Comparison of ENCODE assay signal across 8 cellular contexts in the genomic region with DNA sequence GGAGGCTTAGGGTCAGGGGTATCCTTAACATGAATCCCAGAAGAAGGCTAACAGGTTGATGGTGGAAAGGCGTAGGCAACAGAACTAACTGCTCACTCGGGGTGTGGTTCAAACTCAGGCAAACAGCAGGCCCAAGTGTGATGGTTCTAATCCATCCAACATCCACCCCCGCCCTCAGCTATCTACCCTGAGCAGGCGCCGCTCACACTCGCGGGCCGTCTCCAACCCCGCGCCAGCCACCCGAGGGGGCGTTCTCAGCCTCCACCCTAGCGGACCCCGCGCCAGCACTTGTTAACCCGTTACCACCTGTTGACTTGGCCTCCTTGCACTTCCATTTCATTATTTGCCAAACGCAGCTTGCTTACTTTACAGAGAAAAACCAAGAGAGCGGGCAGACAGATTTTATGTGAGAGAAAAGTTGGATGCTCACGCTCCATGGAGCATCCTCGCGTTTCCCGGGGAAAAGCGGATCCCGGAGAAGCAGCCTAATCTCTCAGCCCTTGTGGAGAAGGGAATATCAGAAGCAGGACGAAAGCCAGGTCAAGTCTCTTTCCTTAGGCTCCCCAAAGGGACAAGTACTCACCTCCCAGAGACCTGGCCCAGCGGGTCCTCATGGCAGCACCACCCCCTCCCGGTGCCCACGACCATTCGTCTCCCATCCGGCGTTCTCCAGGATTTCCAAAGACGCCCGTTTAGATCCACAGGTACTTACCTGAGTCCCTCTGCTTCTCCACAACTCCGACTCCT. TPM values are rescaled to one million over a fixed set of nuclear protein-coding genes. Genes with fewer than 3 reads are reported as not detected.
DNase-seq lines count a peak whose midpoint lies in the region; ATAC-seq, FAIRE-seq and TF ChIP-seq lines count a peak whose summit lies in the region.

No MANE protein-coding gene starts in this region.

- FAIRE-seq in GM12892 (lab: Jason Lieb, UNC), result no peak

- ATAC-seq in SK-N-SH treated with all-trans-retinoic acid at 6 μM for 48 hours (peak; percentile 4), GM18861 (IDR thresholded peaks at IDR 0.05; ENCODE audit: unreplicated experiment) (no peak)

- DNase-seq in GM13977 (ENCODE audit: low spot score) (peak; percentile 15), fibroblast of mammary gland (ENCODE audit: low read depth) (no peak), nucleus accumbens (lab: John Stamatoyannopoulos, UW) (peak in 45 of 56 donors; percentile 8 to 62 (median 34)), RKO (ENCODE audit: low spot score) (no peak), foreskin melanocyte (no peak), GM12892 (ENCODE audit: insufficient read length) (no peak)

- TF ChIP-seq CTCF in GM13977 (IDR thresholded peaks at IDR 0.05; ENCODE audit: extremely low read depth, insufficient read depth, missing control alignments), result no peak
- TF ChIP-seq CTCF in fibroblast of mammary gland (conservative IDR thresholded peaks at IDR 0.05; ENCODE audit: control insufficient read depth, insufficient read depth, low read depth, low read length), result no peak

- in situ Hi-C loops in GM13977 (cut with MboI; ENCODE audit: low pct_unique_long_range_greater_than_20kb, low sequenced_read_pairs, unreplicated experiment), result no loop called here

- peak overlapping the region; percentile 34 for H3K4me3 ChIP-seq in fibroblast of mammary gland (ENCODE audit: control insufficient read depth, low read depth, low read length)

- no peak for TF ChIP-seq POLR2A in GM12892 (IDR thresholded peaks at IDR 0.05; ENCODE audit: low read depth, low read length)

TF ChIP-seq in SK-N-SH treated with all-trans-retinoic acid at 6 μM for 48 hours, 23 proteins besides CTCF, POLR2A, EP300 and RAD21:
- TF ChIP-seq ISL1 (CRISPR knock-in tag; IDR thresholded peaks at IDR 0.05) (no peak), ARNTL (CRISPR knock-in tag; IDR thresholded peaks at IDR 0.05; ENCODE audit: borderline replicate concordance, low read depth) (no peak), ZFP3 (CRISPR knock-in tag; IDR thresholded peaks at IDR 0.05) (no peak), OSR1 (CRISPR knock-in tag; IDR thresholded peaks at IDR 0.05) (no peak), ZFP30 (CRISPR knock-in tag; IDR thresholded peaks at IDR 0.05) (no peak), ZNF8 (CRISPR knock-in tag; IDR thresholded peaks at IDR 0.05) (no peak), ESRRG (CRISPR knock-in tag; IDR thresholded peaks at IDR 0.05) (no peak), ZNF565 (CRISPR knock-in tag; conservative IDR thresholded peaks at IDR 0.05; ENCODE audit: low read depth) (no peak), RARB (CRISPR knock-in tag; IDR thresholded peaks at IDR 0.05) (no peak), ZC3H10 (CRISPR knock-in tag; IDR thresholded peaks at IDR 0.05) (no peak), TCF4 (CRISPR knock-in tag; IDR thresholded peaks at IDR 0.05; ENCODE audit: borderline replicate concordance) (no peak), PPARA (CRISPR knock-in tag; IDR thresholded peaks at IDR 0.05; ENCODE audit: borderline replicate concordance) (no peak)
- TF ChIP-seq, protein P1, sequence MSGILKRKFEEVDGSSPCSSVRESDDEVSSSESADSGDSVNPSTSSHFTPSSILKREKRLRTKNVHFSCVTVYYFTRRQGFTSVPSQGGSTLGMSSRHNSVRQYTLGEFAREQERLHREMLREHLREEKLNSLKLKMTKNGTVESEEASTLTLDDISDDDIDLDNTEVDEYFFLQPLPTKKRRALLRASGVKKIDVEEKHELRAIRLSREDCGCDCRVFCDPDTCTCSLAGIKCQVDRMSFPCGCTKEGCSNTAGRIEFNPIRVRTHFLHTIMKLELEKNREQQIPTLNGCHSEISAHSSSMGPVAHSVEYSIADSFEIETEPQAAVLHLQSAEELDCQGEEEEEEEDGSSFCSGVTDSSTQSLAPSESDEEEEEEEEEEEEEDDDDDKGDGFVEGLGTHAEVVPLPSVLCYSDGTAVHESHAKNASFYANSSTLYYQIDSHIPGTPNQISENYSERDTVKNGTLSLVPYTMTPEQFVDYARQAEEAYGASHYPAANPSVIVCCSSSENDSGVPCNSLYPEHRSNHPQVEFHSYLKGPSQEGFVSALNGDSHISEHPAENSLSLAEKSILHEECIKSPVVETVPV (CRISPR knock-in tag; IDR thresholded peaks at IDR 0.05), result no peak
- TF ChIP-seq, protein P2, sequence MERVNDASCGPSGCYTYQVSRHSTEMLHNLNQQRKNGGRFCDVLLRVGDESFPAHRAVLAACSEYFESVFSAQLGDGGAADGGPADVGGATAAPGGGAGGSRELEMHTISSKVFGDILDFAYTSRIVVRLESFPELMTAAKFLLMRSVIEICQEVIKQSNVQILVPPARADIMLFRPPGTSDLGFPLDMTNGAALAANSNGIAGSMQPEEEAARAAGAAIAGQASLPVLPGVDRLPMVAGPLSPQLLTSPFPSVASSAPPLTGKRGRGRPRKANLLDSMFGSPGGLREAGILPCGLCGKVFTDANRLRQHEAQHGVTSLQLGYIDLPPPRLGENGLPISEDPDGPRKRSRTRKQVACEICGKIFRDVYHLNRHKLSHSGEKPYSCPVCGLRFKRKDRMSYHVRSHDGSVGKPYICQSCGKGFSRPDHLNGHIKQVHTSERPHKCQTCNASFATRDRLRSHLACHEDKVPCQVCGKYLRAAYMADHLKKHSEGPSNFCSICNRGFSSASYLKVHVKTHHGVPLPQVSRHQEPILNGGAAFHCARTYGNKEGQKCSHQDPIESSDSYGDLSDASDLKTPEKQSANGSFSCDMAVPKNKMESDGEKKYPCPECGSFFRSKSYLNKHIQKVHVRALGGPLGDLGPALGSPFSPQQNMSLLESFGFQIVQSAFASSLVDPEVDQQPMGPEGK (CRISPR knock-in tag; IDR thresholded peaks at IDR 0.05; ENCODE audit: borderline replicate concordance), result no peak
TF ChIP-seq in SK-N-SH treated with all-trans-retinoic acid at 6 μM for 48 hours: peak in this region for 0.

RNA-seq across cellular contexts. Expression of gene SNCA, which starts 0.8 kb away (rescaled TPM):
- not detected for polyA plus RNA-seq in GM12892 (2012; ENCODE audit: missing spikeins)

RNA-seq across cellular contexts. Expression of gene MMRN1, which starts 58.5 kb away (rescaled TPM):
- 1.2 TPM for polyA plus RNA-seq in GM12892 (2012; ENCODE audit: missing spikeins)

Comparison
In these comparisons a context has a peak if more than half of its experiments do, and no peak if none do; other contexts are left out.
1. DNase-seq: peak in GM13977 (single experiment) and nucleus accumbens (45 of 56); none in fibroblast of mammary gland (single experiment), RKO (single experiment), foreskin melanocyte (single experiment) and GM12892 (single experiment).